In the genomic region with DNA sequence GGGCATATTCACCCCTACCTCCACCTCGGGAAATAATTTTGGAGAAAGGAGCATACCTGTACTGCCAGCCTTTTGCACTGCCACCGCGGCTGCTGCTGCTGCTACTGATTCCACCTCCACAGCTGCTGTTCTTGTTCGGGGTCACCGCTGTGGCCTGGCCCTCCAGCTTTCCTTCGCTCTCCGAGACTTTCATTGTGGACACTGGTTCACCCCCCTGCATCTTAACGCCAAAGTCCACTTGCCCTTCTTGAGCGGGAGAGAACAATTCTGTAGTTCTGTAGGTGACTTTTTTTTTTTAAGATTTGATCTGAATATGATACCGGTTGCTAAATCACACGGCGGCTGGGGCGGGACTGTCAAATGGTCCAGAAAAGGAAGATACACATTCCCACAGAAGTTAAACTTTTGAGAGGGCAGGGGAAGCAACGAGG, we compare ENCODE assay signal across 9 cellular contexts. TPM values are rescaled to one million over a fixed set of nuclear protein-coding genes. Genes with fewer than 3 reads are reported as not detected.
DNase-seq lines count a peak whose midpoint lies in the region; ATAC-seq, FAIRE-seq and TF ChIP-seq lines count a peak whose summit lies in the region.
"Had no signal": no experiment of that assay in that cellular context is flagged by ENCODE, and none has a peak within 500 bp of the region (broad histone marks: within the 10 kb centered on the region; RNA-seq: fewer than 3 reads in every experiment).

No MANE protein-coding gene starts in this region.

- ATAC-seq in lower lobe of right lung: peak in 1 of 2 donors; percentile 8
- no peak for ATAC-seq in thoracic aorta (ENCODE audit: insufficient number of reproducible peaks, low FRiP score, low read depth)
- no peak for ATAC-seq in GM21786 (IDR thresholded peaks at IDR 0.05; ENCODE audit: unreplicated experiment)

- peak overlapping the region; percentile 91 for H3K4me2 ChIP-seq in Loucy (ENCODE audit: low read depth, low read length, poor library complexity, severe bottlenecking)

- no peaks in the 10 kb centered on the region for H3K9me2 ChIP-seq in Loucy (replicated peaks; ENCODE audit: low read depth, low read length)

- DNase-seq in bronchial epithelial cell (ENCODE audit: low read depth) (peak; percentile 21), lower lobe of right lung (no peak), thoracic aorta (ENCODE audit: low spot score) (no peak), NCI-H1436 treated with DMSO at 0.1 percent for 48 hours (lab: John Stamatoyannopoulos, UW) (no peak), NCI-H1048 (lab: John Stamatoyannopoulos, UW) (no peak)

- no peaks in the 10 kb centered on the region for H3F3A ChIP-seq in Loucy (ENCODE audit: low read depth)

- H3K79me2 ChIP-seq in Loucy (ENCODE audit: insufficient read depth, low read length): peaks cover 56% of the 10 kb centered on the region

- H3K9ac ChIP-seq in ES-I3 (ENCODE audit: low read depth, low read length) (peak overlapping the region; percentile 99), Loucy (ENCODE audit: low read depth, low read length, poor library complexity, severe bottlenecking) (peak overlapping the region; percentile 83)

- H4K20me1 ChIP-seq in Loucy (ENCODE audit: insufficient read depth, low read length, poor library complexity, severe bottlenecking): peaks cover 47% of the 10 kb centered on the region

- peak overlapping the region; percentile 71 for H2AFZ ChIP-seq in Loucy (ENCODE audit: low read length)

- FAIRE-seq in bronchial epithelial cell (lab: Jason Lieb, UNC): no peak
- FAIRE-seq: TTC549 had no signal

- intact Hi-C loops in lower lobe of right lung (cut with DNase I): no loop called here

- H3K36me3 ChIP-seq in ES-I3 (ENCODE audit: insufficient read depth, low read length): no peaks in the 10 kb centered on the region
- H3K36me3 ChIP-seq in Loucy (ENCODE audit: insufficient read depth, low read length): no peaks in the 10 kb centered on the region
- no peaks in the 10 kb centered on the region for H3K36me3 ChIP-seq in bronchial epithelial cell (ENCODE audit: control insufficient read depth, insufficient read depth, low read length)
- H3K36me3 ChIP-seq in lower lobe of right lung: no peaks in the 10 kb centered on the region
- H3K36me3 ChIP-seq in thoracic aorta: no peaks in the 10 kb centered on the region

- H3K27me3 ChIP-seq in Loucy (ENCODE audit: insufficient read depth, low read length, poor library complexity, severe bottlenecking) (no peaks in the 10 kb centered on the region), bronchial epithelial cell (ENCODE audit: control insufficient read depth, insufficient read depth, low read length) (no peaks in the 10 kb centered on the region), lower lobe of right lung (ENCODE audit: low read depth) (no peaks in the 10 kb centered on the region), thoracic aorta (replicated peaks; ENCODE audit: insufficient read depth) (no peaks in the 10 kb centered on the region)

- H3K4me3 ChIP-seq in Loucy (ENCODE audit: low read length, poor library complexity, severe bottlenecking) (peak overlapping the region; percentile 82), bronchial epithelial cell (ENCODE audit: low read depth, low read length) (peak overlapping the region; percentile 92), lower lobe of right lung (peak overlapping the region; percentile 86), thoracic aorta (peak overlapping the region; percentile 85)

- no peak for TF ChIP-seq CTCF in Loucy (conservative IDR thresholded peaks at IDR 0.05; ENCODE audit: low read length)
- TF ChIP-seq CTCF in bronchial epithelial cell (IDR thresholded peaks at IDR 0.05; ENCODE audit: insufficient read depth, low read length, severe bottlenecking): no peak
- no peak for TF ChIP-seq CTCF in lower lobe of right lung (IDR thresholded peaks at IDR 0.05)
- no peak for TF ChIP-seq CTCF in thoracic aorta (IDR thresholded peaks at IDR 0.05)

- no peaks in the 10 kb centered on the region for H3K4me1 ChIP-seq in ES-I3 (ENCODE audit: insufficient read depth, low read length)
- H3K4me1 ChIP-seq in Loucy (ENCODE audit: insufficient read depth, low read length, poor library complexity, severe bottlenecking): peaks cover 44% of the 10 kb centered on the region
- peaks cover 49% of the 10 kb centered on the region for H3K4me1 ChIP-seq in lower lobe of right lung
- peaks cover 31 to 38% of the 10 kb centered on the region in 2 donors for H3K4me1 ChIP-seq in thoracic aorta (ENCODE audit: control insufficient read depth in 1 of 2, low read depth in 2 of 2)

- H3K9me3 ChIP-seq in ES-I3 (ENCODE audit: control insufficient read depth, insufficient read depth, low read length): no peaks in the 10 kb centered on the region
- no peaks in the 10 kb centered on the region for H3K9me3 ChIP-seq in Loucy (ENCODE audit: insufficient read depth, low read depth, low read length)
- H3K9me3 ChIP-seq in lower lobe of right lung: no peaks in the 10 kb centered on the region
- no peaks in the 10 kb centered on the region for H3K9me3 ChIP-seq in thoracic aorta

- peak overlapping the region; percentile 96 for H3K27ac ChIP-seq in lower lobe of right lung
- peak overlapping the region; percentile 85 to 91 for H3K27ac ChIP-seq in thoracic aorta

RNA-seq across cellular contexts. Expression of gene OSBPL11, which starts 0.7 kb away (rescaled TPM):
- total RNA-seq in bronchial epithelial cell (15.8 and 17.5 TPM in 2 replicates), lower lobe of right lung (29.9 TPM), thoracic aorta (10 to 100 TPM in 1 of 2 donors, 1 to 10 TPM in 1; 7.0 to 10.3 TPM)
